8 cellular contexts compared by ENCODE assay signal in the genomic region with DNA sequence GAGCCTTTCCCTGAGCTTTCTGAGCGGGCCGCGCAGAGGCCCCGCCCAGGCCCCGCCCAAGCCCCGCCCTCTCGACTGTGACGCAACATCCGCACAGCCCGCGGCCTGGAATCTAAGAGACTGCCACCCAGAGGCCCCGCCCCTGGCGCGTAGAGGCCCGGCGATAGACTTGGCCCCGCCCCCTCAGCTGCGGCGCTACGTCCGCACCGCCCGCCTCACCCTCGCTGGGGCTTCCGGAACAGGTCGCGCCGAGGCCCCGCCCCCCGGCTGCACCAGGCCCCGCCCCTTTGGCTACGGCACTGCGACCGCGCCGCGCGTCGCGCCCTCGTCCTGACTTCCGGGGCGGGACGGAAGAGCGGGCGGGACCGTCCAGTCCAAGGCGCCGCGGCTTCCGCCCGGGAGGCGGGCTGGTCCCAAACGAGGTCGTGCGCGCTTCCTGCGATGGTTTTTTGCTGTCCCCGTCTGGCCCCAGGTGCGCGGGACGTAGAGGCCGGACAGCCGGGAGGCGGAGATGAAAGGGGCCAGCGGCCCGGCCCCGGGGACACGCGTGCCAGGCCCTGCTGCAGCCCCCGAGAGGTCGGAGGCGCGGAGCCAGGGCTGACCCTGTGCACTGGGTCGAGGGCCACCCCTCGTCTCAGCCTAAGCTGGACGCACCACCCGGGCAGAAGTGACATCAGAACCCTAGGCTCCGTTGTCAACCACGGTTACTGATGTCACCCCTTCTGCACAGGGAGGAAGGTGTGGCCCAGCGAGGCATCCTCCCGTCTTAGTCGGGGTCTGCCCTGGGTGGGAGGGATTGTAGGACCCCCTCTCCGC. TPM values are rescaled to one million over a fixed set of nuclear protein-coding genes. Genes with fewer than 3 reads are reported as not detected.
DNase-seq lines count a peak whose midpoint lies in the region; ATAC-seq and TF ChIP-seq lines count a peak whose summit lies in the region.

No MANE protein-coding gene starts in this region.

- H3K9me3 Mint-ChIP-seq in T-cell, result no peaks in the 10 kb centered on the region

- H3K4me1 ChIP-seq in heart right ventricle (peaks cover 6 to 36% (median 17%) of the 10 kb centered on the region in 9 donors), upper lobe of left lung (peaks cover 13 to 23% (median 17%) of the 10 kb centered on the region in 4 donors)

- peak overlapping the region; percentile 83 to 99 (median 97) for H3K27ac ChIP-seq in heart right ventricle
- H3K27ac ChIP-seq in upper lobe of left lung, result peak overlapping the region; percentile 94 to 98 (median 96)

- in situ Hi-C loops in GM13976 (cut with MboI; ENCODE audit: low sequenced_read_pairs, unreplicated experiment), result no loop called here

- peaks cover 11 to 20% (median 20%) of the 10 kb centered on the region in 3 donors for H3K4me1 Mint-ChIP-seq in T-cell

- ATAC-seq in HG02759 (IDR thresholded peaks at IDR 0.05; ENCODE audit: unreplicated experiment) (peak; percentile 92), T-cell (replicated peaks in 1 of 4) (peak; percentile 86 to 93 (median 91)), heart right ventricle (peak; percentile 94 to 98 (median 96)), upper lobe of left lung (ENCODE audit: low FRiP score in 2 of 2) (peak; percentile 99)

- TF ChIP-seq CTCF in GM13976 (IDR thresholded peaks at IDR 0.05; ENCODE audit: borderline replicate concordance, control extremely low read depth, extremely low read depth, insufficient read depth, missing control alignments) (no peak), heart right ventricle (IDR thresholded peaks at IDR 0.05) (no peak), upper lobe of left lung (IDR thresholded peaks at IDR 0.05) (peak in 2 of 6 experiments; percentile 15 to 22)

- H3K27me3 Mint-ChIP-seq in T-cell, result no peaks in the 10 kb centered on the region

- CTCF ChIA-PET in T-cell (lab: Charles Lee), result interaction anchor here (0.6 to 3.3 kb wide), 16 partner anchors 17 to 873 kb away, joined by 3 to 78 read pairs (median 4); partner anchors contain the start of gene TBC1D22A (in 1 of the 2)

- POLR2A ChIA-PET in T-cell (lab: Charles Lee), result interaction anchor here (0.6 to 1.9 kb wide), 3 partner anchors 23 to 37 kb away, joined by 4 to 8 read pairs (median 4); no protein-coding TSS in a partner anchor

- peak; percentile 80 to 98 (median 92) for TF ChIP-seq POLR2A in upper lobe of left lung (IDR thresholded peaks at IDR 0.05)

- H3K4me3 Mint-ChIP-seq in T-cell, result peak overlapping the region; percentile 79 to 84 (median 81)

- intact Hi-C loops in heart right ventricle (cut with DNase I) (loop anchor here in 2 of 10 donors (5.0 kb wide), 1 partner anchor 36 kb away; no protein-coding TSS in a partner anchor), posterior vena cava (cut with DNase I) (no loop called here)

- H3K36me3 ChIP-seq in heart right ventricle (no peaks in the 10 kb centered on the region), upper lobe of left lung (no peaks in the 10 kb centered on the region)

- H3K27ac Mint-ChIP-seq in T-cell, result peak overlapping the region; percentile 91 to 93

- H3K27me3 ChIP-seq in heart right ventricle (no peaks in the 10 kb centered on the region), upper lobe of left lung (no peaks in the 10 kb centered on the region)

- H3K36me3 Mint-ChIP-seq in T-cell, result no peaks in the 10 kb centered on the region

- WGBS in heart right ventricle, 2 donors, result 0 to 1% methylated on average over 70 to 84 of the region's 84 CpGs
- 0 to 1% methylated on average over 17 to 45 of the region's 84 CpGs for WGBS in upper lobe of left lung, 2 donors

- peak; percentile 100 for DNase-seq in GM13976 (ENCODE audit: low spot score)
- peak; percentile 81 for DNase-seq in NCI-H1417 treated with DMSO at 0.1 percent for 48 hours (lab: John Stamatoyannopoulos, UW)
- DNase-seq in T-cell, result peak; percentile 98 to 100 (median 100)
- DNase-seq in amniotic epithelial cell (ENCODE audit: low read depth), result peak; percentile 96
- peak; percentile 99 to 100 for DNase-seq in heart right ventricle
- peak; percentile 100 for DNase-seq in posterior vena cava (ENCODE audit: low spot score)
- peak; percentile 100 for DNase-seq in upper lobe of left lung

- H3K9me3 ChIP-seq in heart right ventricle (no peaks in the 10 kb centered on the region), upper lobe of left lung (no peaks in the 10 kb centered on the region)

- peak in 2 of 4 donors; percentile 43 to 86 for TF ChIP-seq EP300 in upper lobe of left lung (IDR thresholded peaks at IDR 0.05)

- peak overlapping the region; percentile 50 to 86 (median 71) for H3K4me3 ChIP-seq in heart right ventricle
- H3K4me3 ChIP-seq in upper lobe of left lung, result peak overlapping the region; percentile 61 to 88 (median 71)

RNA-seq across cellular contexts. Expression of gene WNT7B, which starts 59.0 kb away (rescaled TPM):
- under 1 TPM in 1 of 5 donors, not detected in 4; 0.15 TPM for total RNA-seq in T-cell
- not detected for total RNA-seq in heart right ventricle
- not detected for polyA plus RNA-seq in heart right ventricle
- total RNA-seq in posterior vena cava, result not detected
- 10 to 100 TPM in 2 of 6 donors, 1 to 10 TPM in 4; 5.2 to 15.6 (median 8.8) TPM for total RNA-seq in upper lobe of left lung

Comparison
In these comparisons a context has a peak if more than half of its experiments do, and no peak if none do; other contexts are left out.
1. Peak in every context shown above with its lines: DNase-seq, ATAC-seq, H3K4me3 ChIP-seq and H3K27ac ChIP-seq.
2. RNA of gene WNT7B, which starts 59.0 kb away (total RNA-seq): 5.2 to 15.6 TPM in upper lobe of left lung; 0.15 TPM in T-cell, not detected in heart right ventricle and not detected in posterior vena cava; every median in the first group is over 4 times any median in the second.